ENCODE assay signal across 8 cellular contexts in genomic region chrX:71532753-71533425, GRCh38. TPM values are rescaled to one million over a fixed set of nuclear protein-coding genes. Genes with fewer than 3 reads are reported as not detected.
DNase-seq lines count a peak whose midpoint lies in the region; ATAC-seq and TF ChIP-seq lines count a peak whose summit lies in the region.

TSS of gene OGT (plus strand) at chrX:71533104. CDS start at chrX:71533300, 196 bp downstream.

- peak within 1 kb of the TSS; percentile 81 for H3K4me2 ChIP-seq in skeletal muscle satellite cell (ENCODE audit: low read length)

- in situ Hi-C loops in T47D (cut with HindIII; ENCODE audit: low pct_unique_long_range_greater_than_20kb, low sequenced_read_pairs) = no loop called here

- H3K9me3 ChIP-seq in iPS-18c (ENCODE audit: control insufficient read depth, insufficient read depth, low read length) = peaks cover 7% of the 10 kb centered on the region
- no peaks in the 10 kb centered on the region for H3K9me3 ChIP-seq in skeletal muscle satellite cell (replicated peaks; ENCODE audit: low read length)

- no peak for TF ChIP-seq CTCF in VCaP (conservative IDR thresholded peaks at IDR 0.05)

- H3K79me2 ChIP-seq in ACC112 (ENCODE audit: control insufficient read depth, insufficient read depth, low read length, unreplicated experiment) = peaks cover 46% of the 10 kb centered on the region

- ATAC-seq in GM18870 (IDR thresholded peaks at IDR 0.05; ENCODE audit: unreplicated experiment) (peak; percentile 60), HG03108 (IDR thresholded peaks at IDR 0.05; ENCODE audit: unreplicated experiment) (peak; percentile 74)

- DNase-seq in NCI-H2196 treated with DMSO at 0.1 percent for 48 hours (lab: John Stamatoyannopoulos, UW; ENCODE audit: unreplicated experiment) = peak; percentile 79
- peak; percentile 16 to 95 for DNase-seq in T47D (ENCODE audit: low read depth in 1 of 2, low spot score in 1 of 2)

- H3K27ac ChIP-seq in ACC112 (ENCODE audit: low read depth, low read length) (peak within 1 kb of the TSS; percentile 80), VCaP (peak within 1 kb of the TSS; percentile 86)

- H3K4me3 ChIP-seq in ACC112 (ENCODE audit: low read depth, low read length) (peak within 1 kb of the TSS; percentile 89), iPS-18c (ENCODE audit: insufficient read depth, low read depth, low read length) (peak within 1 kb of the TSS; percentile 72), skeletal muscle satellite cell (ENCODE audit: low read length) (peak within 1 kb of the TSS; percentile 83)

- peak within 1 kb of the TSS; percentile 79 for H2AFZ ChIP-seq in ACC112 (ENCODE audit: low read length, unreplicated experiment)

- H3K4me1 ChIP-seq in ACC112 (ENCODE audit: control insufficient read depth, insufficient read depth, low read length, unreplicated experiment) (peaks cover 14% of the 10 kb centered on the region), skeletal muscle satellite cell (ENCODE audit: control insufficient read depth, insufficient read depth, low read length) (peaks cover 4% of the 10 kb centered on the region)

- H3K36me3 ChIP-seq in ACC112 (ENCODE audit: insufficient read depth, low read length) (peaks cover 4% of the 10 kb centered on the region; the same call in 1 of the 2 replicates), skeletal muscle satellite cell (ENCODE audit: insufficient read depth, low read length) (no peaks in the 10 kb centered on the region)

- H3K9ac ChIP-seq in skeletal muscle satellite cell (ENCODE audit: low read depth, low read length) = peak within 1 kb of the TSS; percentile 89

- H3K27me3 ChIP-seq in ACC112 (ENCODE audit: insufficient read depth, low read length) (no peaks in the 10 kb centered on the region), skeletal muscle satellite cell (ENCODE audit: control insufficient read depth, insufficient read depth, low read length) (no peaks in the 10 kb centered on the region)

RNA-seq across cellular contexts. Expression of gene OGT, which starts in this region (rescaled TPM):
- total RNA-seq in skeletal muscle satellite cell (2012; rRNA removed) = 92.2 and 94.6 TPM in 2 replicates

Comparison
In these comparisons a context has a peak if more than half of its experiments do, and no peak if none do; other contexts are left out.
1. Peak in every context shown above with its lines: DNase-seq, ATAC-seq, H3K4me3 ChIP-seq and H3K27ac ChIP-seq.